In the genomic region with DNA sequence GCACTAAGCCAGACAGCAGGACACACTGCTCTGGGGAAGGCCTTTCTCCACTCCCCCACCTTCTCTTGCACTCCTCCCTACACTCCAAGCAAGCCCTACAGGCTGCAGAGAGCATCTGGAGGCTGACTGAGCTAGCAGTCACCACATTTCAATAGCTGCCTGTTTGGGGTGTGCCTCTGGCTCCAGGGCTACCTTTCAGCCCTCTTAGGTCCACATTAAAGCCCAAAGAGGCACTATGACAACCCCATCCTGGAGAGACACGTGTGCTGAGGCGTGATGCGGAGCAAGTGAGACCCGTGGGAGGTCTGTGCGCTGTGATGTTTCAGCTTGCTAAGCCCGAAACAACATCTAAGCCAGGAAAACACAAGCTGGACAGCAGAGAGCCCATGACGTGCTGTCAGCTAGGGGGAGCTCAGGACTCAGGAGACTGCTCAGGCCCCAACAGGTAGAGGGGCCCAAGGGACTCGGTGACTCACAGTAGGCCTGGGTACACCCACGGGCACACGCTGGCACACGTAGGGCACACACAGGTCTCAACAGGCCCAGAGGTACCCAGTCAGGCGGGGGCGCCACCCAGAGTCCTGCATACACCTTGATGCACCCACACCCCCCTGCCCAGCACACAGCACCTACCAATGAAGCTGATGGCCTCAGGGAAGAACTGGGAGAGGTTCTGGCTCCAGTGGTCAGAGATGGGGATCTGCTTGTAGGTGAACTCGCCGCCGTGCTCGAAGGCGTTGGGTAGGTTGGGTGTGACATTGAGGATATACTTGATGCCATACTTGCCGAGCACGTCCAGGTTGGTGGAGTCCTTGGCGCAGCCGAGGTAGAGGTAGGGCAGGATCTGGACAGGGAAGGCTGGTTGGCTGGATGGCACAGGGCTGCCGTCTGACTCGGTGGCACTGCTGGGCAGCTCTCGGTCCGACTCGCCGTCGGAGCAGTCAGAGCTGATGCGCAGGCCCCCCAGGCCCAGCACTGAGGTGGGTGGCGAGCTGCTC, we compare ENCODE assay signal across 1 cellular context.
TF ChIP-seq lines count a peak whose summit lies in the region.

No MANE protein-coding gene starts in this region.

TF ChIP-seq in HEK293, 187 proteins besides CTCF, POLR2A, EP300 and RAD21 (continued from another document):
- TF ChIP-seq, protein P1, sequence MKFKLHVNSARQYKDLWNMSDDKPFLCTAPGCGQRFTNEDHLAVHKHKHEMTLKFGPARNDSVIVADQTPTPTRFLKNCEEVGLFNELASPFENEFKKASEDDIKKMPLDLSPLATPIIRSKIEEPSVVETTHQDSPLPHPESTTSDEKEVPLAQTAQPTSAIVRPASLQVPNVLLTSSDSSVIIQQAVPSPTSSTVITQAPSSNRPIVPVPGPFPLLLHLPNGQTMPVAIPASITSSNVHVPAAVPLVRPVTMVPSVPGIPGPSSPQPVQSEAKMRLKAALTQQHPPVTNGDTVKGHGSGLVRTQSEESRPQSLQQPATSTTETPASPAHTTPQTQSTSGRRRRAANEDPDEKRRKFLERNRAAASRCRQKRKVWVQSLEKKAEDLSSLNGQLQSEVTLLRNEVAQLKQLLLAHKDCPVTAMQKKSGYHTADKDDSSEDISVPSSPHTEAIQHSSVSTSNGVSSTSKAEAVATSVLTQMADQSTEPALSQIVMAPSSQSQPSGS (tag by site-specific recombination; IDR thresholded peaks at IDR 0.05; ENCODE audit: low read depth) = no peak
- TF ChIP-seq SETDB1 (IDR thresholded peaks at IDR 0.05; ENCODE audit: insufficient read length, low read length) (no peak), ZNF202 (tag by site-specific recombination; IDR thresholded peaks at IDR 0.05; ENCODE audit: borderline replicate concordance) (no peak), ZNF670 (tag by site-specific recombination; IDR thresholded peaks at IDR 0.05; ENCODE audit: low read depth) (no peak), ZNF274 (IDR thresholded peaks at IDR 0.05; ENCODE audit: low read length) (no peak), ZNF274 (tag by site-specific recombination; IDR thresholded peaks at IDR 0.05; ENCODE audit: borderline replicate concordance) (no peak), ZNF354C (tag by site-specific recombination; IDR thresholded peaks at IDR 0.05; ENCODE audit: borderline replicate concordance, low read depth) (no peak), ZNF571 (tag by site-specific recombination; IDR thresholded peaks at IDR 0.05) (no peak), ZBTB6 (tag by site-specific recombination; IDR thresholded peaks at IDR 0.05) (no peak), SCRT1 (tag by site-specific recombination; IDR thresholded peaks at IDR 0.05; ENCODE audit: borderline replicate concordance) (peak; percentile 60; the same call in 1 of the 2 replicates), ZNF350 (tag by site-specific recombination; IDR thresholded peaks at IDR 0.05) (no peak), ZNF585B (tag by site-specific recombination; IDR thresholded peaks at IDR 0.05) (no peak), ZNF518A (tag by site-specific recombination; conservative IDR thresholded peaks at IDR 0.05; ENCODE audit: low read depth) (no peak), ZNF138 (tag by site-specific recombination; IDR thresholded peaks at IDR 0.05; ENCODE audit: borderline replicate concordance) (no peak)
